Comparison of ENCODE assay signal across 7 cellular contexts in the genomic region with DNA sequence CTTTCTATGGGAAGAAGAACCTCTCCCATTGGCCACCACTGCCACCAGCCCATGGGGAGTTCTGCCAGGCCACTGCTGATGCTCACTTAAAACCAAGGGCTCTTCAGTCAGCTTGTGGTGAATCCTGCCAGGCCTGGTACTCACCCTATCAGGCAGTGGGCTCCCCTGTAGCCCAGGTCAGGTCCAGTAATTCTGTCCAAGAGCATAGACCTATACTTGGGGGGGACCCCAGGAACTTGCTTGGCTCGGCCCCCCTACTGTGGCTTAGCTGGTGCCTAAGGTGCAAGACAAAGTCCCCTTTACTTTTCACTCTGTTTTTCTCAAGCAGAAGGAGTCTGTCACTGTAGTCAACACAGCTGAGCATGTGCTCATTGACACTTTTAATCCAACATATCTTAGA.
"Had no signal": no experiment of that assay in that cellular context is flagged by ENCODE, and none has a peak within 500 bp of the region (broad histone marks: within the 10 kb centered on the region; RNA-seq: fewer than 3 reads in every experiment).

No MANE protein-coding gene starts in this region.

- H3K4me3 Mint-ChIP-seq: GM23338, H9, HFFc6 had no signal

- H3K27ac Mint-ChIP-seq: GM23338, H9, HFFc6 had no signal

- H3K4me1 Mint-ChIP-seq: GM23338 had no signal

- H3K9me3 Mint-ChIP-seq: GM23338, H9 had no signal

- DNase-seq: GM23248, GOT3, H7, H9, HCEC 1CT, HFFc6 had no signal
